ENCODE assay signal across 19 cellular contexts in genomic region chr14:97224016-97224415, GRCh38.
"Had no signal": no experiment of that assay in that cellular context is flagged by ENCODE, and none has a peak within 500 bp of the region (broad histone marks: within the 10 kb centered on the region; RNA-seq: fewer than 3 reads in every experiment).

No MANE protein-coding gene starts in this region.

- H3K27ac ChIP-seq: gastrocnemius medialis, heart right ventricle, left ventricle myocardium inferior, lower lobe of right lung, parathyroid adenoma, prostate gland, right lobe of liver, suprapubic skin, thyroid gland had no signal

- H3K79me2 ChIP-seq: parathyroid adenoma had no signal

- H3K9me3 ChIP-seq: gastrocnemius medialis, left ventricle myocardium inferior, lower lobe of right lung, prostate gland, right lobe of liver, suprapubic skin, thyroid gland had no signal

- H2AFZ ChIP-seq: parathyroid adenoma had no signal

- H3K27me3 ChIP-seq: thyroid gland had no signal

- ATAC-seq: esophagus mucosa; gastrocnemius medialis; heart right ventricle; lower lobe of right lung; natural killer cell treated with Interleukin-12 subunit alpha and Interleukin-12 subunit beta and Interleukin-15 and Interleukin-18, amount 100 ng/mL, for 72 hours; right lobe of liver; stimulated activated effector memory CD8-positive, alpha-beta T cell treated with anti-CD3 and anti-CD28 coated beads, Interleukin-12 subunit alpha, Interleukin-12 subunit beta, amount 100 ng/mL, for 72 hours; stimulated activated naive CD8-positive, alpha-beta T cell treated with anti-CD3 and anti-CD28 coated beads, Interleukin-15, Interleukin-2, amounts not matched to agents 100 U/mL and 50 U/mL, for 24 hours had no signal

- H3K4me3 ChIP-seq: gastrocnemius medialis, heart right ventricle, left ventricle myocardium inferior, lower lobe of right lung, prostate gland, right lobe of liver, suprapubic skin, thyroid gland had no signal

- H3K4me1 ChIP-seq: gastrocnemius medialis, parathyroid adenoma, prostate gland had no signal

- H3K36me3 ChIP-seq: gastrocnemius medialis, heart right ventricle, left ventricle myocardium inferior, lower lobe of right lung, prostate gland, right lobe of liver, suprapubic skin, thyroid gland had no signal

- H3K9ac ChIP-seq: parathyroid adenoma had no signal

- DNase-seq: effector memory CD4-positive, alpha-beta T cell; gastrocnemius medialis; heart right ventricle; hypothalamus; islet precursor cell; left ventricle myocardium inferior; lower lobe of right lung; midbrain; right lobe of liver; stimulated activated CD4-positive, alpha-beta T cell treated with anti-CD3 and anti-CD28 coated beads, Interleukin-4, amount 100 ng/mL, for 1 hour; stimulated activated CD8-positive, alpha-beta memory T cell treated with anti-CD3 and anti-CD28 coated beads, Interleukin-4, amount 100 ng/mL, for 48 hours; stimulated activated naive CD8-positive, alpha-beta T cell treated with anti-CD3 and anti-CD28 coated beads, Interleukin-15, Interleukin-2, amounts not matched to agents 100 U/mL and 50 U/mL, for 24 hours; thyroid gland had no signal
